ENCODE assay signal across 8 cellular contexts in the genomic region with DNA sequence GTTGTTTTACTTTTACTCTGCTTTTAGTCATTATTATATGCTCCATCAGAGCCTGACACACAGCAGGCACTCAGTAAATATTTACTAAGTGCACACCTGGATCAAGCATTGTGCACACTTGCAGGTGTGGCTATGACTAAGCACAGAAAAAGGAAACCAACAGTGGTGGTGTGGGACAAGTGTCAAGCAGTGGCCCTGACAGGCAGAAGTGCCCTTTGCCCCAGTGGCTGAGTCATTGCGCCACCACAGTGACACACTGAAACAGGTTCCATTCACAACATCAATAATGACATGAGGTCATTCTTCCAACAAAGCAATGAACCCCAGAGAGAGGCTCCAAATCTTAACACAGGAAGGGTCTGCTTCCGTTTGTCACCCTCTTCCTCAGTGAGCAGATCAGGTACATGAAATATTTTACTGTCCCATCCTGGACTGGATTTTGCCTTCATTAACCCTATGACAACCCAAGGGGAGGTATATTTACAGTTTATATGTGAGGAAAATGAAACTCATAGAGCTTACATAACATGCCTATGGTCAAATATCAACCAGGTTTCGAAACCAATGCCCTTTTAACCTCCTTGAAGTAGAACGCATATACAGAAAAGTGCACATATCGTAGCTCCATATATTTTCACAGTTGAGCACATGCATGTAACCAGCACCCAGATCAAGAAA.
DNase-seq lines count a peak whose midpoint lies in the region; ATAC-seq and TF ChIP-seq lines count a peak whose summit lies in the region.

No MANE protein-coding gene starts in this region.

- no peaks in the 10 kb centered on the region for H3K27me3 ChIP-seq in esophagus squamous epithelium

- H3K4me3 ChIP-seq in esophagus squamous epithelium, result no peak overlapping the region

- intact Hi-C loops in esophagus squamous epithelium (cut with DNase I), result no loop called here

- peak; percentile 9 for DNase-seq in ELF-1 (ENCODE audit: low read depth, low spot score)
- DNase-seq in SHP77 (lab: John Stamatoyannopoulos, UW), result peak; percentile 43 to 74
- DNase-seq in esophagus squamous epithelium (lab: John Stamatoyannopoulos, UW), result no peak
- peak; percentile 57 for DNase-seq in stimulated activated CD8-positive, alpha-beta memory T cell treated with anti-CD3 and anti-CD28 coated beads, Interleukin-4, amount 100 ng/mL, for 48 hours
- no peak for DNase-seq in activated gamma-delta T cell (lab: John Stamatoyannopoulos, UW)
- no peak for DNase-seq in NCI-H2196 treated with DMSO at 0.1 percent for 48 hours (lab: John Stamatoyannopoulos, UW; ENCODE audit: unreplicated experiment)

- peak; percentile 93 for ATAC-seq in GM21360 (IDR thresholded peaks at IDR 0.05; ENCODE audit: unreplicated experiment)
- peak; percentile 87 for ATAC-seq in HG03521 (IDR thresholded peaks at IDR 0.05; ENCODE audit: unreplicated experiment)

- peaks cover 7 to 32% (median 10%) of the 10 kb centered on the region in 3 donors for H3K4me1 ChIP-seq in esophagus squamous epithelium

- peaks cover 0 to 5% (median 0%) of the 10 kb centered on the region in 3 donors for H3K36me3 ChIP-seq in esophagus squamous epithelium

- WGBS in esophagus squamous epithelium, 2 donors, result 52 to 65% methylated on average over 5 of the region's 5 CpGs

- no peak for TF ChIP-seq CTCF in esophagus squamous epithelium (IDR thresholded peaks at IDR 0.05)

- peak overlapping the region; percentile 9 to 77 (median 73) for H3K27ac ChIP-seq in esophagus squamous epithelium

- TF ChIP-seq POLR2A in esophagus squamous epithelium (IDR thresholded peaks at IDR 0.05), result no peak

- H3K9me3 ChIP-seq in esophagus squamous epithelium, result no peaks in the 10 kb centered on the region

Comparison
In these comparisons a context has a peak if more than half of its experiments do, and no peak if none do; other contexts are left out.
1. DNase-seq: peak in ELF-1 (single experiment), SHP77 (2 of 2) and stimulated activated CD8-positive, alpha-beta memory T cell treated with anti-CD3 and anti-CD28 coated beads, Interleukin-4, amount 100 ng/mL, for 48 hours (single experiment); none in esophagus squamous epithelium (single experiment), activated gamma-delta T cell (single experiment) and NCI-H2196 treated with DMSO at 0.1 percent for 48 hours (single experiment).